In genomic region chr7:17674956-17675300, GRCh38 we compare ENCODE assay signal across 19 cellular contexts.
"Had no signal": no experiment of that assay in that cellular context is flagged by ENCODE, and none has a peak within 500 bp of the region (broad histone marks: within the 10 kb centered on the region; RNA-seq: fewer than 3 reads in every experiment).

No MANE protein-coding gene starts in this region.

- H3K4me1 ChIP-seq: ascending aorta, pancreas, transverse colon had no signal

- H3K36me3 ChIP-seq: ascending aorta, gastroesophageal sphincter, heart left ventricle, neutrophil, pancreas, transverse colon had no signal

- DNase-seq: activated CD4-positive, alpha-beta memory T cell treated with anti-CD3 and anti-CD28 coated beads, Interleukin-2, amount 10 ng/mL, durations not matched to agents 7 days and 5 days; activated CD4-positive, alpha-beta T cell treated with anti-CD3 and anti-CD28 coated beads for 48 hours; activated CD4-positive, CD25-positive, alpha-beta regulatory T cell; activated naive CD4-positive, alpha-beta T cell treated with anti-CD3 and anti-CD28 coated beads, Interleukin-2, amount 50 U/mL, for 16 hours; activated T-cell treated with anti-CD3 and anti-CD28 coated beads, Interleukin-2, amount 50 U/mL, for 1 hour; heart left ventricle; naive thymus-derived CD8-positive, alpha-beta T cell; pancreas; stimulated activated CD4-positive, alpha-beta T cell treated with anti-CD3 and anti-CD28 coated beads, Interleukin-12 subunit alpha, Interleukin-12 subunit beta, amount 100 ng/mL, for 4 hours; stimulated activated CD4-positive, alpha-beta T cell treated with anti-CD3 and anti-CD28 coated beads, Interleukin-1b, Interleukin-23, amount 100 ng/mL, for 48 hours; stimulated activated CD8-positive, alpha-beta memory T cell treated with anti-CD3 and anti-CD28 coated beads, Interleukin-4, amount 100 ng/mL, for 48 hours; stimulated activated naive CD8-positive, alpha-beta T cell treated with anti-CD3 and anti-CD28 coated beads, Interleukin-15, Interleukin-2, amounts not matched to agents 100 U/mL and 50 U/mL, for 24 hours; T-helper 1 cell; T-helper 9 cell; transverse colon had no signal

- H3K27ac ChIP-seq: ascending aorta, coronary artery, gastroesophageal sphincter, heart left ventricle, neutrophil, pancreas, transverse colon had no signal

- H3K4me3 ChIP-seq: ascending aorta, coronary artery, gastroesophageal sphincter, heart left ventricle, pancreas, transverse colon had no signal

- H3K27me3 ChIP-seq: ascending aorta, gastroesophageal sphincter, heart left ventricle, neutrophil, pancreas, transverse colon had no signal

- H3K9me3 ChIP-seq: ascending aorta, gastroesophageal sphincter, heart left ventricle, neutrophil, pancreas, transverse colon had no signal
